ENCODE assay signal across 13 cellular contexts in genomic region chr18:13378150-13378549, GRCh38.
A peak's percentile ranks its signal among the peaks of the same experiment; 100 is the strongest.
DNase-seq lines count a peak whose midpoint lies in the region; ATAC-seq and TF ChIP-seq lines count a peak whose summit lies in the region.
"Had no signal": no experiment of that assay in that cellular context is flagged by ENCODE, and none has a peak within 500 bp of the region (broad histone marks: within the 10 kb centered on the region; RNA-seq: fewer than 3 reads in every experiment).

No MANE protein-coding gene starts in this region.

- H3F3A ChIP-seq in PC-3 (ENCODE audit: low read length, unreplicated experiment): no peaks in the 10 kb centered on the region

- TF ChIP-seq CTCF in coronary artery (IDR thresholded peaks at IDR 0.05): no peak
- no peak for TF ChIP-seq CTCF in PC-3 (conservative IDR thresholded peaks at IDR 0.05; ENCODE audit: low read depth, low read length)

- no peaks in the 10 kb centered on the region for H3K27me3 Mint-ChIP-seq in activated naive CD4-positive, alpha-beta T cell treated with anti-CD3 and anti-CD28 coated beads, Interleukin-2, amount 50 U/mL, for 24 hours
- no peaks in the 10 kb centered on the region for H3K27me3 Mint-ChIP-seq in activated CD4-positive, alpha-beta memory T cell treated with anti-CD3 and anti-CD28 coated beads for 36 hours
- H3K27me3 Mint-ChIP-seq in stimulated activated naive CD8-positive, alpha-beta T cell treated with anti-CD3 and anti-CD28 coated beads, Interleukin-15, Interleukin-2, amounts not matched to agents 100 ng/mL and 50 ng/mL, for 24 hours: no peaks in the 10 kb centered on the region

- no peak overlapping the region for H2AFZ ChIP-seq in PC-3 (ENCODE audit: low read length)

- no peaks in the 10 kb centered on the region for H3K36me3 ChIP-seq in PC-3 (ENCODE audit: low read depth, low read length)
- H3K36me3 ChIP-seq: SJCRH30, upper lobe of left lung had no signal

- POLR2A ChIA-PET in activated CD4-positive, alpha-beta memory T cell treated with anti-CD3 and anti-CD28 coated beads for 36 hours (lab: Charles Lee): interaction anchor here (1.6 to 3.1 kb wide), 5 partner anchors 61 to 234 kb away, joined by 4 to 23 read pairs (median 10); no protein-coding TSS in a partner anchor
- POLR2A ChIA-PET in PC-3 (lab: Charles Lee; ENCODE audit: unreplicated experiment): interaction anchor here (0.6 kb wide), 1 partner anchor 272 kb away, joined by 8 read pairs; no protein-coding TSS in a partner anchor

- H4K20me1 ChIP-seq in PC-3 (ENCODE audit: low read length): no peaks in the 10 kb centered on the region

- H3K9me3 Mint-ChIP-seq in activated naive CD4-positive, alpha-beta T cell treated with anti-CD3 and anti-CD28 coated beads, Interleukin-2, amount 50 U/mL, for 24 hours: no peaks in the 10 kb centered on the region
- H3K9me3 Mint-ChIP-seq in activated CD4-positive, alpha-beta memory T cell treated with anti-CD3 and anti-CD28 coated beads for 36 hours: no peaks in the 10 kb centered on the region
- no peaks in the 10 kb centered on the region for H3K9me3 Mint-ChIP-seq in stimulated activated naive CD8-positive, alpha-beta T cell treated with anti-CD3 and anti-CD28 coated beads, Interleukin-15, Interleukin-2, amounts not matched to agents 100 ng/mL and 50 ng/mL, for 24 hours

- H3K4me1 Mint-ChIP-seq in activated naive CD4-positive, alpha-beta T cell treated with anti-CD3 and anti-CD28 coated beads, Interleukin-2, amount 50 U/mL, for 24 hours: peaks cover 89% of the 10 kb centered on the region
- peaks cover 86% of the 10 kb centered on the region for H3K4me1 Mint-ChIP-seq in activated CD4-positive, alpha-beta memory T cell treated with anti-CD3 and anti-CD28 coated beads for 36 hours (ENCODE audit: low read depth)
- peaks cover 86% of the 10 kb centered on the region for H3K4me1 Mint-ChIP-seq in stimulated activated naive CD8-positive, alpha-beta T cell treated with anti-CD3 and anti-CD28 coated beads, Interleukin-15, Interleukin-2, amounts not matched to agents 100 ng/mL and 50 ng/mL, for 24 hours (ENCODE audit: low read depth)

- no peaks in the 10 kb centered on the region for H3K79me2 ChIP-seq in PC-3 (ENCODE audit: low read length)

- BruUV-seq in PC-3 (replicated peaks; lab: Mats Ljungman, UMichigan): no TSS peak

- no peak for ATAC-seq in PC-3
- ATAC-seq: left colon had no signal

- H3K27ac ChIP-seq in coronary artery (peak overlapping the region in 1 of 2 donors; percentile 50), PC-3 (ENCODE audit: low read length) (no peak overlapping the region)
- H3K27ac ChIP-seq: SJCRH30, upper lobe of left lung had no signal

- H3K9ac ChIP-seq in PC-3 (ENCODE audit: low read length): no peak overlapping the region

- H3K36me3 Mint-ChIP-seq in activated naive CD4-positive, alpha-beta T cell treated with anti-CD3 and anti-CD28 coated beads, Interleukin-2, amount 50 U/mL, for 24 hours: no peaks in the 10 kb centered on the region
- H3K36me3 Mint-ChIP-seq in activated CD4-positive, alpha-beta memory T cell treated with anti-CD3 and anti-CD28 coated beads for 36 hours: no peaks in the 10 kb centered on the region
- H3K36me3 Mint-ChIP-seq in stimulated activated naive CD8-positive, alpha-beta T cell treated with anti-CD3 and anti-CD28 coated beads, Interleukin-15, Interleukin-2, amounts not matched to agents 100 ng/mL and 50 ng/mL, for 24 hours (ENCODE audit: low read depth): no peaks in the 10 kb centered on the region

- no peaks in the 10 kb centered on the region for H3K9me2 ChIP-seq in PC-3 (replicated peaks; ENCODE audit: low read length)

- DNase-seq in activated naive CD4-positive, alpha-beta T cell (lab: John Stamatoyannopoulos, UW): no peak
- no peak for DNase-seq in activated CD4-positive, alpha-beta memory T cell treated with anti-CD3 and anti-CD28 coated beads for 36 hours
- peak; percentile 73 for DNase-seq in coronary artery (ENCODE audit: low spot score)
- no peak for DNase-seq in PC-3
- no peak for DNase-seq in NCI-H2081 (lab: John Stamatoyannopoulos, UW)
- DNase-seq in mesenteric fat pad (ENCODE audit: low spot score): no peak
- DNase-seq: left colon; NCI-H2107; NK-92 treated with Interleukin-12 subunit alpha and Interleukin-12 subunit beta, amount 100 ng/mL, for 24 hours; SJCRH30 had no signal

- no peaks in the 10 kb centered on the region for H3K9me3 ChIP-seq in PC-3 (ENCODE audit: low read length)
- H3K9me3 ChIP-seq: SJCRH30, upper lobe of left lung had no signal

- peaks cover 70% of the 10 kb centered on the region for H3K27me3 ChIP-seq in PC-3 (ENCODE audit: low read length)
- H3K27me3 ChIP-seq: SJCRH30, upper lobe of left lung had no signal

- peak overlapping the region; percentile 81 for H3K4me3 Mint-ChIP-seq in activated naive CD4-positive, alpha-beta T cell treated with anti-CD3 and anti-CD28 coated beads, Interleukin-2, amount 50 U/mL, for 24 hours
- H3K4me3 Mint-ChIP-seq in activated CD4-positive, alpha-beta memory T cell treated with anti-CD3 and anti-CD28 coated beads for 36 hours: peak overlapping the region; percentile 48
- H3K4me3 Mint-ChIP-seq in stimulated activated naive CD8-positive, alpha-beta T cell treated with anti-CD3 and anti-CD28 coated beads, Interleukin-15, Interleukin-2, amounts not matched to agents 100 ng/mL and 50 ng/mL, for 24 hours: peak overlapping the region; percentile 52

- H3K4me2 ChIP-seq in PC-3 (ENCODE audit: low read length): no peak overlapping the region

- CTCF ChIA-PET in activated CD4-positive, alpha-beta memory T cell treated with anti-CD3 and anti-CD28 coated beads for 36 hours (lab: Charles Lee): interaction anchor here (1.0 to 8.9 kb wide), 2 partner anchors 112 to 160 kb away, joined by 3 to 59 read pairs; partner anchors contain the start of gene LDLRAD4
- CTCF ChIA-PET in PC-3 (lab: Charles Lee): no interaction called here

- peaks cover 10% of the 10 kb centered on the region for H3K4me1 ChIP-seq in PC-3 (ENCODE audit: insufficient read depth, low read length)
- H3K4me1 ChIP-seq: SJCRH30 had no signal

- intact Hi-C loops in activated CD4-positive, alpha-beta memory T cell treated with anti-CD3 and anti-CD28 coated beads for 36 hours (cut with micrococcal nuclease): loop anchor here (5.0 kb wide), 2 partner anchors 241 to 814 kb away; no protein-coding TSS in a partner anchor
- intact Hi-C loops in PC-3 (cut with micrococcal nuclease): no loop called here

- peak overlapping the region; percentile 68 for H3K27ac Mint-ChIP-seq in activated naive CD4-positive, alpha-beta T cell treated with anti-CD3 and anti-CD28 coated beads, Interleukin-2, amount 50 U/mL, for 24 hours
- peak overlapping the region; percentile 97 for H3K27ac Mint-ChIP-seq in activated CD4-positive, alpha-beta memory T cell treated with anti-CD3 and anti-CD28 coated beads for 36 hours
- H3K27ac Mint-ChIP-seq in stimulated activated naive CD8-positive, alpha-beta T cell treated with anti-CD3 and anti-CD28 coated beads, Interleukin-15, Interleukin-2, amounts not matched to agents 100 ng/mL and 50 ng/mL, for 24 hours: peak overlapping the region; percentile 98

- H3K4me3 ChIP-seq in coronary artery: no peak overlapping the region
- H3K4me3 ChIP-seq in PC-3 (ENCODE audit: low read length): no peak overlapping the region
- H3K4me3 ChIP-seq: SJCRH30, upper lobe of left lung had no signal
